In genomic region chr20:2149507-2149906, GRCh38 we compare ENCODE assay signal across 3 cellular contexts.
TF ChIP-seq lines count a peak whose summit lies in the region.

No MANE protein-coding gene starts in this region.

TF ChIP-seq in GM23338, 12 proteins besides CTCF, POLR2A, EP300 and RAD21 (continues in another document):
- TF ChIP-seq POLR2AphosphoS5 (IDR thresholded peaks at IDR 0.05; ENCODE audit: low read depth), result no peak
- TF ChIP-seq EZH2 (IDR thresholded peaks at IDR 0.05; ENCODE audit: low read depth, unreplicated experiment), result no peak
- TF ChIP-seq ZNF462 (CRISPR knock-in tag; IDR thresholded peaks at IDR 0.05), result no peak
- no peak for TF ChIP-seq STAT1 (IDR thresholded peaks at IDR 0.05; ENCODE audit: unreplicated experiment)
- no peak for TF ChIP-seq ZNF331 (CRISPR knock-in tag; IDR thresholded peaks at IDR 0.05; ENCODE audit: low read depth)
- no peak for TF ChIP-seq ZNF114 (CRISPR knock-in tag; IDR thresholded peaks at IDR 0.05)
- no peak for TF ChIP-seq EZH2phosphoT487 (IDR thresholded peaks at IDR 0.05; ENCODE audit: unreplicated experiment)
- no peak for TF ChIP-seq JUNB (IDR thresholded peaks at IDR 0.05; ENCODE audit: unreplicated experiment)

TF ChIP-seq in H1, 55 proteins besides CTCF, POLR2A, EP300 and RAD21:
- TF ChIP-seq NANOG (IDR thresholded peaks at IDR 0.05; ENCODE audit: insufficient read depth, low read depth, low read length, poor library complexity, severe bottlenecking) (no peak), BCL11A (IDR thresholded peaks at IDR 0.05; ENCODE audit: low read depth in 2 of 2, low read length in 2 of 2) (no peak), EGR1 (IDR thresholded peaks at IDR 0.05; ENCODE audit: borderline replicate concordance, low read depth, low read length) (no peak), RFX5 (IDR thresholded peaks at IDR 0.05; ENCODE audit: borderline replicate concordance, low read depth, low read length) (no peak), TAF7 (optimal IDR thresholded peaks at IDR 0.05; ENCODE audit: borderline replicate concordance, low read depth, low read length) (no peak), JUND (IDR thresholded peaks at IDR 0.05; ENCODE audit: low read length) (peak; percentile 58; the same call in 1 of the 2 replicates), TCF12 (IDR thresholded peaks at IDR 0.05; ENCODE audit: low read depth, low read length) (no peak)

TF ChIP-seq in HEK293T, 16 proteins besides CTCF, POLR2A, EP300 and RAD21:
- TF ChIP-seq SP1 (IDR thresholded peaks at IDR 0.05), result no peak
- no peak for TF ChIP-seq FOXK2 (IDR thresholded peaks at IDR 0.05)
- TF ChIP-seq FOXM1 (IDR thresholded peaks at IDR 0.05; ENCODE audit: borderline replicate concordance), result no peak
- no peak for TF ChIP-seq FOXA1 (IDR thresholded peaks at IDR 0.05)
- no peak for TF ChIP-seq ELF4 (IDR thresholded peaks at IDR 0.05)
- no peak for TF ChIP-seq ARNT (IDR thresholded peaks at IDR 0.05)
- no peak for TF ChIP-seq NFRKB (IDR thresholded peaks at IDR 0.05)
- TF ChIP-seq BHLHE40 (IDR thresholded peaks at IDR 0.05; ENCODE audit: borderline replicate concordance), result no peak
- no peak for TF ChIP-seq HDGF (IDR thresholded peaks at IDR 0.05; ENCODE audit: borderline replicate concordance)
- no peak for TF ChIP-seq PKNOX1 (IDR thresholded peaks at IDR 0.05)
